Comparison of ENCODE assay signal across 15 cellular contexts in genomic region chr11:120182357-120182756, GRCh38. TPM values are rescaled to one million over a fixed set of nuclear protein-coding genes. Genes with fewer than 3 reads are reported as not detected.
DNase-seq lines count a peak whose midpoint lies in the region; ATAC-seq and TF ChIP-seq lines count a peak whose summit lies in the region.
"Had no signal": no experiment of that assay in that cellular context is flagged by ENCODE, and none has a peak within 500 bp of the region (broad histone marks: within the 10 kb centered on the region; RNA-seq: fewer than 3 reads in every experiment).

No MANE protein-coding gene starts in this region.

- no peak for ATAC-seq in GM19035 (IDR thresholded peaks at IDR 0.05; ENCODE audit: unreplicated experiment)

- no peaks in the 10 kb centered on the region for H3K9me3 Mint-ChIP-seq in activated CD4-positive, alpha-beta T cell treated with anti-CD3 and anti-CD28 coated beads, Interleukin-2, amount 10 ng/mL, durations not matched to agents 7 days and 5 days
- no peaks in the 10 kb centered on the region for H3K9me3 Mint-ChIP-seq in activated CD4-positive, alpha-beta T cell treated with anti-CD3 and anti-CD28 coated beads, Interleukin-2, amount 10 ng/mL, durations not matched to agents 24 days and 14 days
- H3K9me3 Mint-ChIP-seq in brain = no peaks in the 10 kb centered on the region
- H3K9me3 Mint-ChIP-seq: CD4-positive, alpha-beta memory T cell; T-helper 2 cell treated with Interferon-gamma antibody and Interleukin-4, amounts not matched to agents 5 μg/mL and 100 μg/mL, for 36 hours had no signal

- no peak overlapping the region for H3K27ac Mint-ChIP-seq in activated CD4-positive, alpha-beta T cell treated with anti-CD3 and anti-CD28 coated beads, Interleukin-2, amount 10 ng/mL, durations not matched to agents 7 days and 5 days
- no peak overlapping the region for H3K27ac Mint-ChIP-seq in activated CD4-positive, alpha-beta T cell treated with anti-CD3 and anti-CD28 coated beads, Interleukin-2, amount 10 ng/mL, durations not matched to agents 24 days and 14 days
- peak overlapping the region; percentile 91 to 96 (median 96) for H3K27ac Mint-ChIP-seq in brain
- H3K27ac Mint-ChIP-seq: CD4-positive, alpha-beta memory T cell; dendritic cell treated with granulocyte-macrophage colony-stimulating factor and Interleukin-4, amounts not matched to agents 40 ng/mL and 50 ng/mL, for 4 days; T-helper 2 cell treated with Interferon-gamma antibody and Interleukin-4, amounts not matched to agents 5 μg/mL and 100 μg/mL, for 36 hours had no signal

- POLR2A ChIA-PET in activated CD4-positive, alpha-beta T cell treated with anti-CD3 and anti-CD28 coated beads, Interleukin-2, amount 10 ng/mL, durations not matched to agents 7 days and 5 days (lab: Charles Lee) = no interaction called here

- H3K4me3 ChIP-seq in skeletal muscle tissue (ENCODE audit: low read length in 3 of 3) = no peak overlapping the region
- H3K4me3 ChIP-seq: A549 had no signal

- no peak overlapping the region for H3K9ac ChIP-seq in skeletal muscle tissue (ENCODE audit: low read depth in 1 of 3, low read length in 3 of 3)

- H3K36me3 Mint-ChIP-seq in activated CD4-positive, alpha-beta T cell treated with anti-CD3 and anti-CD28 coated beads, Interleukin-2, amount 10 ng/mL, durations not matched to agents 7 days and 5 days (ENCODE audit: low read depth) = no peaks in the 10 kb centered on the region
- no peaks in the 10 kb centered on the region for H3K36me3 Mint-ChIP-seq in activated CD4-positive, alpha-beta T cell treated with anti-CD3 and anti-CD28 coated beads, Interleukin-2, amount 10 ng/mL, durations not matched to agents 24 days and 14 days (ENCODE audit: low read depth)
- H3K36me3 Mint-ChIP-seq in brain = no peaks in the 10 kb centered on the region
- H3K36me3 Mint-ChIP-seq: CD4-positive, alpha-beta memory T cell had no signal

- H3K4me3 Mint-ChIP-seq in activated CD4-positive, alpha-beta T cell treated with anti-CD3 and anti-CD28 coated beads, Interleukin-2, amount 10 ng/mL, durations not matched to agents 7 days and 5 days = no peak overlapping the region
- H3K4me3 Mint-ChIP-seq in activated CD4-positive, alpha-beta T cell treated with anti-CD3 and anti-CD28 coated beads, Interleukin-2, amount 10 ng/mL, durations not matched to agents 24 days and 14 days = no peak overlapping the region
- peak overlapping the region in 4 of 5 experiments; percentile 9 to 46 (median 42) for H3K4me3 Mint-ChIP-seq in brain
- H3K4me3 Mint-ChIP-seq: CD4-positive, alpha-beta memory T cell; dendritic cell treated with granulocyte-macrophage colony-stimulating factor and Interleukin-4, amounts not matched to agents 40 ng/mL and 50 ng/mL, for 4 days; T-helper 2 cell treated with Interferon-gamma antibody and Interleukin-4, amounts not matched to agents 5 μg/mL and 100 μg/mL, for 36 hours had no signal

- no peak for TF ChIP-seq CTCF in brain (conservative IDR thresholded peaks at IDR 0.05)

- peaks cover 0 to 14% (median 0%) of the 10 kb centered on the region in 3 donors for H3K27me3 ChIP-seq in skeletal muscle tissue (ENCODE audit: control insufficient read depth in 3 of 3, insufficient read depth in 3 of 3, low read length in 3 of 3)

- H3K4me1 ChIP-seq in skeletal muscle tissue (ENCODE audit: control insufficient read depth in 3 of 3, insufficient read depth in 3 of 3, low read length in 3 of 3) = peaks cover 31 to 47% (median 34%) of the 10 kb centered on the region in 3 donors
- H3K4me1 ChIP-seq: A549 had no signal

- no peaks in the 10 kb centered on the region for H3K36me3 ChIP-seq in skeletal muscle tissue (ENCODE audit: control insufficient read depth in 3 of 3, insufficient read depth in 3 of 3, low read length in 3 of 3)

- peak; percentile 1 for DNase-seq in activated CD4-positive, alpha-beta T cell treated with anti-CD3 and anti-CD28 coated beads, Interleukin-2, amount 10 ng/mL, durations not matched to agents 7 days and 5 days
- no peak for DNase-seq in activated CD4-positive, alpha-beta T cell treated with anti-CD3 and anti-CD28 coated beads, Interleukin-2, amount 10 ng/mL, durations not matched to agents 24 days and 14 days
- DNase-seq in mesenteric fat pad (ENCODE audit: low spot score) (peak; percentile 77), NCI-H524 treated with DMSO at 0.1 percent for 48 hours (lab: John Stamatoyannopoulos, UW) (no peak), NCI-H2081 (lab: John Stamatoyannopoulos, UW) (no peak)
- DNase-seq: amniotic stem cell; CD4-positive, alpha-beta memory T cell had no signal

- no peaks in the 10 kb centered on the region for H3K9me3 ChIP-seq in skeletal muscle tissue (ENCODE audit: control insufficient read depth in 3 of 3, low read length in 3 of 3)
- H3K9me3 ChIP-seq: A549 had no signal

- H3K4me1 Mint-ChIP-seq in activated CD4-positive, alpha-beta T cell treated with anti-CD3 and anti-CD28 coated beads, Interleukin-2, amount 10 ng/mL, durations not matched to agents 7 days and 5 days = peaks cover 2% of the 10 kb centered on the region
- H3K4me1 Mint-ChIP-seq in activated CD4-positive, alpha-beta T cell treated with anti-CD3 and anti-CD28 coated beads, Interleukin-2, amount 10 ng/mL, durations not matched to agents 24 days and 14 days = peaks cover 12% of the 10 kb centered on the region
- peaks cover 98% of the 10 kb centered on the region for H3K4me1 Mint-ChIP-seq in brain
- H3K4me1 Mint-ChIP-seq: CD4-positive, alpha-beta memory T cell had no signal

- H3K27ac ChIP-seq in skeletal muscle tissue (ENCODE audit: low read depth, low read length) = peak overlapping the region; percentile 81
- H3K27ac ChIP-seq: A549 had no signal

- H3K27me3 Mint-ChIP-seq in activated CD4-positive, alpha-beta T cell treated with anti-CD3 and anti-CD28 coated beads, Interleukin-2, amount 10 ng/mL, durations not matched to agents 7 days and 5 days = peaks cover 13% of the 10 kb centered on the region
- peaks cover 12% of the 10 kb centered on the region for H3K27me3 Mint-ChIP-seq in activated CD4-positive, alpha-beta T cell treated with anti-CD3 and anti-CD28 coated beads, Interleukin-2, amount 10 ng/mL, durations not matched to agents 24 days and 14 days
- H3K27me3 Mint-ChIP-seq in brain = peaks cover 3% of the 10 kb centered on the region

- intact Hi-C loops in activated CD4-positive, alpha-beta T cell treated with anti-CD3 and anti-CD28 coated beads, Interleukin-2, amount 10 ng/mL, durations not matched to agents 24 days and 14 days (cut with micrococcal nuclease) = no loop called here

- CTCF ChIA-PET in activated CD4-positive, alpha-beta T cell treated with anti-CD3 and anti-CD28 coated beads, Interleukin-2, amount 10 ng/mL, durations not matched to agents 7 days and 5 days (lab: Charles Lee) = no interaction called here

RNA-seq across cellular contexts. Expression of gene OAF, which starts 28.5 kb away (rescaled TPM):
- total RNA-seq in activated CD4-positive, alpha-beta T cell treated with anti-CD3 and anti-CD28 coated beads, Interleukin-2, amount 10 ng/mL, durations not matched to agents 7 days and 5 days = 1 to 10 TPM; 1.7 to 3.4 TPM
- 2.3 and 3.2 TPM in 2 replicates for total RNA-seq in activated CD4-positive, alpha-beta T cell treated with anti-CD3 and anti-CD28 coated beads, Interleukin-2, amount 10 ng/mL, durations not matched to agents 24 days and 14 days
- 13.7 TPM for polyA plus RNA-seq in brain (ENCODE audit: insufficient read depth, low read depth, low replicate concordance)
- 68.4 TPM for total RNA-seq in mesenteric fat pad
- total RNA-seq in skeletal muscle tissue = 13.6 TPM

RNA-seq across cellular contexts. Expression of gene TRIM29, which starts 44.4 kb away (rescaled TPM):
- total RNA-seq in activated CD4-positive, alpha-beta T cell treated with anti-CD3 and anti-CD28 coated beads, Interleukin-2, amount 10 ng/mL, durations not matched to agents 7 days and 5 days = not detected
- not detected in 2 replicates for total RNA-seq in activated CD4-positive, alpha-beta T cell treated with anti-CD3 and anti-CD28 coated beads, Interleukin-2, amount 10 ng/mL, durations not matched to agents 24 days and 14 days
- polyA plus RNA-seq in brain (ENCODE audit: insufficient read depth, low read depth, low replicate concordance) = 2.5 TPM
- total RNA-seq in mesenteric fat pad = 1.3 TPM
- 0.52 TPM for total RNA-seq in skeletal muscle tissue
- total RNA-seq: CD4-positive, alpha-beta memory T cell; lung microvascular endothelial cell had no signal
- polyA plus RNA-seq: CD4-positive, alpha-beta memory T cell had no signal

RNA-seq across cellular contexts. Expression of gene POU2F3, which starts 57.6 kb away (rescaled TPM):
- not detected for total RNA-seq in activated CD4-positive, alpha-beta T cell treated with anti-CD3 and anti-CD28 coated beads, Interleukin-2, amount 10 ng/mL, durations not matched to agents 7 days and 5 days
- 0.14 TPM in 1 of 2 replicates, not detected in the other for total RNA-seq in activated CD4-positive, alpha-beta T cell treated with anti-CD3 and anti-CD28 coated beads, Interleukin-2, amount 10 ng/mL, durations not matched to agents 24 days and 14 days
- polyA plus RNA-seq in brain (ENCODE audit: insufficient read depth, low read depth, low replicate concordance) = 0.58 TPM
- total RNA-seq in mesenteric fat pad = 0.19 TPM
- total RNA-seq in skeletal muscle tissue = not detected
- total RNA-seq: CD4-positive, alpha-beta memory T cell; Daoy had no signal
- polyA plus RNA-seq: A549; CD4-positive, alpha-beta memory T cell had no signal

Comparison
In these comparisons a context has a peak if more than half of its experiments do, and no peak if none do; other contexts are left out.
1. DNase-seq: peak in activated CD4-positive, alpha-beta T cell treated with anti-CD3 and anti-CD28 coated beads, Interleukin-2, amount 10 ng/mL, durations not matched to agents 7 days and 5 days (single experiment) and mesenteric fat pad (single experiment); none in activated CD4-positive, alpha-beta T cell treated with anti-CD3 and anti-CD28 coated beads, Interleukin-2, amount 10 ng/mL, durations not matched to agents 24 days and 14 days (single experiment), NCI-H524 treated with DMSO at 0.1 percent for 48 hours (single experiment) and NCI-H2081 (0 of 2).
2. H3K27ac Mint-ChIP-seq: peak in brain (5 of 5); none in activated CD4-positive, alpha-beta T cell treated with anti-CD3 and anti-CD28 coated beads, Interleukin-2, amount 10 ng/mL, durations not matched to agents 7 days and 5 days (single experiment) and activated CD4-positive, alpha-beta T cell treated with anti-CD3 and anti-CD28 coated beads, Interleukin-2, amount 10 ng/mL, durations not matched to agents 24 days and 14 days (single experiment).
3. H3K4me3 Mint-ChIP-seq: peak in brain (4 of 5); none in activated CD4-positive, alpha-beta T cell treated with anti-CD3 and anti-CD28 coated beads, Interleukin-2, amount 10 ng/mL, durations not matched to agents 7 days and 5 days (single experiment) and activated CD4-positive, alpha-beta T cell treated with anti-CD3 and anti-CD28 coated beads, Interleukin-2, amount 10 ng/mL, durations not matched to agents 24 days and 14 days (single experiment).